ENCODE assay signal across 1 cellular context in genomic region chr5:132103380-132103951, GRCh38.
TF ChIP-seq lines count a peak whose summit lies in the region.

No MANE protein-coding gene starts in this region.

TF ChIP-seq in K562, 482 proteins besides CTCF, POLR2A, EP300 and RAD21 (continued from another document and continues in another):
- no peak for TF ChIP-seq GTF3C2 (IDR thresholded peaks at IDR 0.05; ENCODE audit: borderline replicate concordance, extremely low read depth, insufficient read length)
- TF ChIP-seq SPI1 (IDR thresholded peaks at IDR 0.05; ENCODE audit: borderline replicate concordance, low read depth, low read length) = peak; percentile 86
- TF ChIP-seq ZBTB12 (CRISPR knock-in tag; IDR thresholded peaks at IDR 0.05) = no peak
- no peak for TF ChIP-seq AFF4 (CRISPR knock-in tag; IDR thresholded peaks at IDR 0.05)
- no peak for TF ChIP-seq CC2D1A (IDR thresholded peaks at IDR 0.05)
- TF ChIP-seq PHTF2 (CRISPR knock-in tag; IDR thresholded peaks at IDR 0.05) = no peak
- no peak for TF ChIP-seq RFX1 (IDR thresholded peaks at IDR 0.05)
- no peak for TF ChIP-seq CREB3 (tag; conservative IDR thresholded peaks at IDR 0.05; ENCODE audit: low read depth)
- TF ChIP-seq ERF (CRISPR knock-in tag; IDR thresholded peaks at IDR 0.05) = no peak
- TF ChIP-seq RBM17 (IDR thresholded peaks at IDR 0.05; ENCODE audit: borderline replicate concordance, low read depth, low read length) = no peak
- no peak for TF ChIP-seq ATF2 (CRISPR knock-in tag; IDR thresholded peaks at IDR 0.05)
- peak; percentile 89; the same call in 1 of the 2 replicates for TF ChIP-seq ESRRA (IDR thresholded peaks at IDR 0.05; ENCODE audit: borderline replicate concordance, low read depth)
- TF ChIP-seq ZNF717 (CRISPR knock-in tag; IDR thresholded peaks at IDR 0.05) = no peak
- TF ChIP-seq PML (IDR thresholded peaks at IDR 0.05; ENCODE audit: low read length) = peak; percentile 56; the same call in 1 of the 2 replicates
- TF ChIP-seq SREBF1 (IDR thresholded peaks at IDR 0.05; ENCODE audit: borderline replicate concordance, low read depth, low read length) = no peak
- TF ChIP-seq BDP1 (IDR thresholded peaks at IDR 0.05; ENCODE audit: insufficient read depth, insufficient read length) = no peak
- no peak for TF ChIP-seq EP400 (IDR thresholded peaks at IDR 0.05)
- TF ChIP-seq SNRNP70 (optimal IDR thresholded peaks at IDR 0.05; ENCODE audit: low read depth, low read length) = no peak
- no peak for TF ChIP-seq NCOA2 (IDR thresholded peaks at IDR 0.05; ENCODE audit: partially characterized antibody in 2 of 2)
- no peak for TF ChIP-seq E2F5 (CRISPR knock-in tag; IDR thresholded peaks at IDR 0.05)
- TF ChIP-seq FIP1L1 (IDR thresholded peaks at IDR 0.05; ENCODE audit: low read depth, low read length, poor library complexity, severe bottlenecking) = no peak
- no peak for TF ChIP-seq MTA2 (IDR thresholded peaks at IDR 0.05; ENCODE audit: low read depth)
- TF ChIP-seq RREB1 (CRISPR knock-in tag; IDR thresholded peaks at IDR 0.05) = no peak
- TF ChIP-seq RBFOX2 (IDR thresholded peaks at IDR 0.05; ENCODE audit: low read depth, low read length) = no peak
- no peak for TF ChIP-seq BRD4 (IDR thresholded peaks at IDR 0.05)
- no peak for TF ChIP-seq POLR2B (IDR thresholded peaks at IDR 0.05; ENCODE audit: low read depth, partially characterized antibody)
- TF ChIP-seq BCLAF1 (IDR thresholded peaks at IDR 0.05; ENCODE audit: borderline replicate concordance in 1 of 2, control insufficient read depth in 1 of 2, low read depth in 2 of 2, low read length in 1 of 2) = no peak
- TF ChIP-seq CBX2 (IDR thresholded peaks at IDR 0.05; ENCODE audit: insufficient read depth, low read length, poor library complexity, severe bottlenecking) = no peak
- TF ChIP-seq TFAM (CRISPR knock-in tag; conservative IDR thresholded peaks at IDR 0.05) = no peak
- TF ChIP-seq STAT5B (CRISPR knock-in tag; IDR thresholded peaks at IDR 0.05) = no peak
- TF ChIP-seq TCF7 (IDR thresholded peaks at IDR 0.05; ENCODE audit: borderline replicate concordance) = no peak
- peak; percentile 84 for TF ChIP-seq ATF7 (IDR thresholded peaks at IDR 0.05)
- no peak for TF ChIP-seq SFPQ (IDR thresholded peaks at IDR 0.05; ENCODE audit: low read depth, low read length)
- TF ChIP-seq CCNT2 (IDR thresholded peaks at IDR 0.05; ENCODE audit: borderline replicate concordance, extremely low read depth, insufficient read length, low read depth, low read length) = no peak
